In the genomic region with DNA sequence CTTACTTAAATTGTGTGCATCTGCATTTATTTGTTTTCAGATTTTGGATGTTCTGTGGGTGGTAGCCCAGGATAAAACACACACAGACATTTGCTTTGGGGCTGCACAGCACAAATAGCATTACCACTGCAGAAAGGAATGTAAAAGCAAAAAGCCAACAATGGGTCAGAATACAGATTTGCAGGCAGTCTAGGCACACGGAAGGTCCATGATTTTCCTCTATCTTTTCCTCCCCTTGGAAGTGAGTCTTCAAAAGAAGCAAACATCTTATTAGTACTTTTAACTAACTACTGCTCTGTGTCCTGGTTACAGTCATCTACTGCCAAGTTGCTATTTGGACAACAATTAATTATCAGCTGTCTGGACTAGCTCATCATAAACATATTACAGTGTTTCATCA, we compare ENCODE assay signal across 18 cellular contexts.
DNase-seq lines count a peak whose midpoint lies in the region; TF ChIP-seq lines count a peak whose summit lies in the region.
"Had no signal": no experiment of that assay in that cellular context is flagged by ENCODE, and none has a peak within 500 bp of the region (broad histone marks: within the 10 kb centered on the region; RNA-seq: fewer than 3 reads in every experiment).

No MANE protein-coding gene starts in this region.

- DNase-seq in cardiac fibroblast (ENCODE audit: low read depth in 2 of 2) (peak; percentile 33 to 43), fibroblast of pulmonary artery (ENCODE audit: low read depth) (peak; percentile 42), smooth muscle cell (lab: John Stamatoyannopoulos, UW; ENCODE audit: unreplicated experiment) (no peak), SHP77 treated with DMSO at 0.1 percent for 48 hours (lab: John Stamatoyannopoulos, UW) (no peak), MV-4-11 (lab: John Stamatoyannopoulos, UW) (no peak), GM19238 (ENCODE audit: insufficient read length, low spot score) (no peak)
- DNase-seq: Calu3; CD8-positive, alpha-beta T cell; IMR-90; NCI-H1048; NCI-H1436; NCI-H2029; NCI-H345; NCI-H526; PC-3 had no signal

- H3K36me3 ChIP-seq in HUES48 (ENCODE audit: control insufficient read depth, insufficient read depth, low read length), result no peaks in the 10 kb centered on the region
- H3K36me3 ChIP-seq in smooth muscle cell (ENCODE audit: low read depth), result no peaks in the 10 kb centered on the region
- H3K36me3 ChIP-seq: BLaER1 treated with 17β-estradiol and CSF1 and Interleukin-3, amounts not matched to agents 10 nM and 100 nM had no signal

- no peaks in the 10 kb centered on the region for H4K20me1 ChIP-seq in smooth muscle cell (ENCODE audit: low read depth)
- H4K20me1 ChIP-seq: BLaER1 treated with 17β-estradiol and CSF1 and Interleukin-3, amounts not matched to agents 10 nM and 100 nM had no signal

- H3K9ac ChIP-seq in HUES48 (ENCODE audit: low read depth, low read length), result no peak overlapping the region
- no peak overlapping the region for H3K9ac ChIP-seq in smooth muscle cell (ENCODE audit: low read depth)
- H3K9ac ChIP-seq: BLaER1 treated with 17β-estradiol and CSF1 and Interleukin-3, amounts not matched to agents 10 nM and 100 nM had no signal

- H3F3A ChIP-seq in smooth muscle cell (ENCODE audit: low read depth), result no peaks in the 10 kb centered on the region

- H3K9me3 ChIP-seq in HUES48 (ENCODE audit: control insufficient read depth, insufficient read depth, low read length), result peaks cover 4% of the 10 kb centered on the region
- H3K9me3 ChIP-seq in smooth muscle cell (replicated peaks; ENCODE audit: low read depth), result no peaks in the 10 kb centered on the region

- H3K27me3 ChIP-seq in HUES48 (ENCODE audit: control insufficient read depth, insufficient read depth, low read length) (no peaks in the 10 kb centered on the region), smooth muscle cell (ENCODE audit: low read depth) (no peaks in the 10 kb centered on the region)
- H3K27me3 ChIP-seq: BLaER1 treated with 17β-estradiol and CSF1 and Interleukin-3, amounts not matched to agents 10 nM and 100 nM had no signal

- no peak overlapping the region for H3K4me3 ChIP-seq in HUES48 (ENCODE audit: low read depth, low read length)
- no peak overlapping the region for H3K4me3 ChIP-seq in cardiac fibroblast (replicated peaks in 1 of 2; ENCODE audit: low read depth in 2 of 2, low read length in 2 of 2)
- H3K4me3 ChIP-seq in fibroblast of pulmonary artery (replicated peaks; ENCODE audit: low read depth, low read length), result no peak overlapping the region
- H3K4me3 ChIP-seq in smooth muscle cell, result no peak overlapping the region
- H3K4me3 ChIP-seq: BLaER1 treated with 17β-estradiol and CSF1 and Interleukin-3, amounts not matched to agents 10 nM and 100 nM had no signal

- no peaks in the 10 kb centered on the region for H3K79me2 ChIP-seq in smooth muscle cell (ENCODE audit: low read depth)

- no peak for TF ChIP-seq CTCF in cardiac fibroblast (IDR thresholded peaks at IDR 0.05; ENCODE audit: low read depth, low read length)
- TF ChIP-seq CTCF in fibroblast of pulmonary artery (IDR thresholded peaks at IDR 0.05; ENCODE audit: low read length, missing control alignments), result no peak
- no peak for TF ChIP-seq CTCF in smooth muscle cell (IDR thresholded peaks at IDR 0.05; ENCODE audit: borderline replicate concordance, insufficient read depth, poor library complexity, severe bottlenecking)

- 0% methylated on average over 1 of the region's 1 CpG for WGBS in smooth muscle cell (ENCODE audit: low lambda C conversion rate)

- H3K4me2 ChIP-seq in smooth muscle cell, result peak overlapping the region; percentile 25
- H3K4me2 ChIP-seq: BLaER1 treated with 17β-estradiol and CSF1 and Interleukin-3, amounts not matched to agents 10 nM and 100 nM had no signal

- H3K27ac ChIP-seq in HUES48 (ENCODE audit: low read depth, low read length), result peak overlapping the region; percentile 29
- H3K27ac ChIP-seq in smooth muscle cell (ENCODE audit: low read depth), result no peak overlapping the region
- H3K27ac ChIP-seq: BLaER1 treated with 17β-estradiol and CSF1 and Interleukin-3, amounts not matched to agents 10 nM and 100 nM; RWPE1 had no signal

- peaks cover 8% of the 10 kb centered on the region for H3K4me1 ChIP-seq in HUES48 (ENCODE audit: control insufficient read depth, insufficient read depth, low read length)
- H3K4me1 ChIP-seq in smooth muscle cell (ENCODE audit: low read depth), result no peaks in the 10 kb centered on the region
- H3K4me1 ChIP-seq: BLaER1 treated with 17β-estradiol and CSF1 and Interleukin-3, amounts not matched to agents 10 nM and 100 nM had no signal

- no peak overlapping the region for H2AFZ ChIP-seq in smooth muscle cell (ENCODE audit: low read depth)

Comparison
In these comparisons a context has a peak if more than half of its experiments do, and no peak if none do; other contexts are left out.
1. DNase-seq: peak in cardiac fibroblast (2 of 2) and fibroblast of pulmonary artery (single experiment); none in smooth muscle cell (single experiment), SHP77 treated with DMSO at 0.1 percent for 48 hours (single experiment), MV-4-11 (single experiment) and GM19238 (single experiment).